Comparison of ENCODE assay signal across 12 cellular contexts in the genomic region with DNA sequence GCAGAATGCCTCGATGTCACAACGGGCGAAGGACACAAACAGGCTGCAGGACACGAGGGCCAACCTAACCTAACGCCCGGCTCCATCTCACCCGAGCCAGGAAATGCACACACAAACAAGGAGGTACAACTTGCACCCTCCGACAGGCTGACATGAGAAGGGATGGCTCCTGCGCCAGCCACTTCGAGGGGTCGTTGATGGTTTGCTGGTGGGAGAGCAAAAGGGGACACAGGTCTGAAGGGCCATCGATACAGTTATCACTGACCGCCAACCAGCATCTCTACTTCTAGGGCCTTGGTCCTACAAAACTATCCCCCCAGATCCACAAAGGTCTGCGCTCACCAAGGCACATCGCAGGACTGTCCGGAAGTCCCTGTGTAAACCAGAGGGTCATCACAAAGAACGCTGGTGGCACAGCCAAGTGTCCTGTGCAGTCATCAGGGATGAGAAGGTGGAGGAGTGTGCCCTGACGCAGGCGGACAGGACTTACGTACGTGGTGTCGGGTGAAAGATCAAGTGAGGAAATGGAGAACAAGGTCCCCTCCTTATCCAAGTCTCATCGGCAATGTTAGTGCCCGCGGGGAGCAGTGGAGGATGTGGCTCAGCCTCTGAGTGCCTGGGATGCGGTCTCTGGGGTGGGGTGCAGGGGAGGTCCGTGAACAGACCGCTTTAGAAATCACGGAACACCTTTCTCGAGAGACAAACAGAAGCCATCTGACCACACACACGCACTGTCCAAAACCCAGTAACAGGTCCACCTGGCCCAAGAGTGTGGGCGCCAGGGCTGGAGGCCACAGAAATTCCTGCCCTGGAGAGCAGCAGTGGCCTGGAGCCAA. TPM values are rescaled to one million over a fixed set of nuclear protein-coding genes. Genes with fewer than 3 reads are reported as not detected.
DNase-seq lines count a peak whose midpoint lies in the region; ATAC-seq and TF ChIP-seq lines count a peak whose summit lies in the region.
"Had no signal": no experiment of that assay in that cellular context is flagged by ENCODE, and none has a peak within 500 bp of the region (broad histone marks: within the 10 kb centered on the region; RNA-seq: fewer than 3 reads in every experiment).

No MANE protein-coding gene starts in this region.

- TF ChIP-seq CTCF in WTC11 (IDR thresholded peaks at IDR 0.05): no peak
- TF ChIP-seq CTCF in sigmoid colon (IDR thresholded peaks at IDR 0.05): no peak

- peaks cover 6% of the 10 kb centered on the region for H3K4me1 ChIP-seq in CD8-positive, alpha-beta memory T cell (ENCODE audit: insufficient read depth, low read length)
- H3K4me1 ChIP-seq in right cardiac atrium (ENCODE audit: control insufficient read depth, insufficient read depth, low read length) (peaks cover 24% of the 10 kb centered on the region), sigmoid colon (peaks cover 0 to 60% (median 51%) of the 10 kb centered on the region in 4 donors), HAP-1 (no peaks in the 10 kb centered on the region)

- intact Hi-C loops in right cardiac atrium (cut with DNase I) (loop anchor here in 2 of 4 donors (10.0 kb wide), 1 partner anchor 160 kb away; the partner anchor contains the start of genes CFAP99 (in 2 of the 2) and ZFYVE28 (in 2 of the 2)), sigmoid colon (cut with DNase I) (no loop called here)

- H3K4me3 ChIP-seq in CD8-positive, alpha-beta memory T cell (ENCODE audit: low read length): no peak overlapping the region
- H3K4me3 ChIP-seq in right cardiac atrium (ENCODE audit: low read length) (no peak overlapping the region), sigmoid colon (no peak overlapping the region), HAP-1 (no peak overlapping the region)

- peaks cover 3% of the 10 kb centered on the region for H3K36me3 ChIP-seq in CD8-positive, alpha-beta memory T cell (ENCODE audit: insufficient read depth, low read length)
- peaks cover 12 to 60% (median 36%) of the 10 kb centered on the region in 4 donors for H3K36me3 ChIP-seq in sigmoid colon
- H3K36me3 ChIP-seq in HAP-1 (replicated peaks): no peaks in the 10 kb centered on the region

- H3K27me3 Mint-ChIP-seq in CD8-positive, alpha-beta memory T cell: no peaks in the 10 kb centered on the region
- H3K27me3 Mint-ChIP-seq in WTC11 (ENCODE audit: low read depth): no peaks in the 10 kb centered on the region

- no peak overlapping the region for H3K27ac ChIP-seq in CD8-positive, alpha-beta memory T cell (ENCODE audit: low read depth, low read length)
- no peak overlapping the region for H3K27ac ChIP-seq in right cardiac atrium (ENCODE audit: low read length)
- peak overlapping the region; percentile 87 to 96 (median 94) for H3K27ac ChIP-seq in sigmoid colon
- H3K27ac ChIP-seq: brain microvascular endothelial cell had no signal

- H3K36me3 Mint-ChIP-seq in CD8-positive, alpha-beta memory T cell: peaks cover 0 to 58% (median 4%) of the 10 kb centered on the region in 3 donors
- no peaks in the 10 kb centered on the region for H3K36me3 Mint-ChIP-seq in WTC11

- peak in 3 of 5 donors; percentile 0 to 33 (median 0) for DNase-seq in CD8-positive, alpha-beta memory T cell
- peak; percentile 8 for DNase-seq in WTC11 (ENCODE audit: low spot score)
- peak; percentile 10 to 42 (median 37) for DNase-seq in right cardiac atrium
- peak; percentile 57 for DNase-seq in sigmoid colon
- DNase-seq in HAP-1 (ENCODE audit: low spot score in 2 of 2): no peak
- DNase-seq in left lobe of liver (ENCODE audit: low spot score): no peak
- no peak for DNase-seq in NCI-H69 (lab: John Stamatoyannopoulos, UW)
- DNase-seq in SHP77 (lab: John Stamatoyannopoulos, UW): no peak
- DNase-seq: brain microvascular endothelial cell; NCI-H2029; SIG-M5; stimulated activated naive CD4-positive, alpha-beta T cell had no signal

- in situ Hi-C loops in HAP-1 (cut with MboI; ENCODE audit: low sequenced_read_pairs): no loop called here

- ATAC-seq in WTC11 (no peak), right cardiac atrium (no peak), left lobe of liver (no peak)

- H3K27me3 ChIP-seq in CD8-positive, alpha-beta memory T cell (ENCODE audit: insufficient read depth, low read length, poor library complexity, severe bottlenecking): no peaks in the 10 kb centered on the region
- no peaks in the 10 kb centered on the region for H3K27me3 ChIP-seq in right cardiac atrium (ENCODE audit: control insufficient read depth, insufficient read depth)
- H3K27me3 ChIP-seq in sigmoid colon: no peaks in the 10 kb centered on the region
- H3K27me3 ChIP-seq in HAP-1 (ENCODE audit: low read depth): no peaks in the 10 kb centered on the region
- H3K27me3 ChIP-seq: brain microvascular endothelial cell had no signal

- H3K27ac Mint-ChIP-seq in CD8-positive, alpha-beta memory T cell: peak overlapping the region in 5 of 8 donors; percentile 11 to 77 (median 35)
- peak overlapping the region; percentile 89 for H3K27ac Mint-ChIP-seq in WTC11

- no peak for TF ChIP-seq EP300 in sigmoid colon (IDR thresholded peaks at IDR 0.05)

- H3K9me3 Mint-ChIP-seq in CD8-positive, alpha-beta memory T cell: no peaks in the 10 kb centered on the region
- no peaks in the 10 kb centered on the region for H3K9me3 Mint-ChIP-seq in WTC11

- H3K4me3 Mint-ChIP-seq in CD8-positive, alpha-beta memory T cell: peak overlapping the region in 1 of 7 donors; percentile 52
- H3K4me3 Mint-ChIP-seq in WTC11: no peak overlapping the region

- WGBS in right cardiac atrium: 77% methylated on average over 32 of the region's 32 CpGs
- 92% methylated on average over 32 of the region's 32 CpGs for WGBS in sigmoid colon, 2 donors

- POLR2A ChIA-PET in CD8-positive, alpha-beta memory T cell (lab: Charles Lee): no interaction called here
- POLR2A ChIA-PET in WTC11 (lab: Charles Lee): no interaction called here

- H3K9me3 ChIP-seq in CD8-positive, alpha-beta memory T cell (ENCODE audit: low read length): no peaks in the 10 kb centered on the region
- no peaks in the 10 kb centered on the region for H3K9me3 ChIP-seq in right cardiac atrium (ENCODE audit: control insufficient read depth, low read length)
- no peaks in the 10 kb centered on the region for H3K9me3 ChIP-seq in sigmoid colon
- H3K9me3 ChIP-seq in HAP-1: no peaks in the 10 kb centered on the region

- H3K4me1 Mint-ChIP-seq in CD8-positive, alpha-beta memory T cell: peaks cover 6 to 31% (median 12%) of the 10 kb centered on the region in 3 donors
- peaks cover 13% of the 10 kb centered on the region; the same call in 1 of the 2 replicates for H3K4me1 Mint-ChIP-seq in WTC11

- TF ChIP-seq POLR2A in sigmoid colon (IDR thresholded peaks at IDR 0.05): no peak

- CTCF ChIA-PET in CD8-positive, alpha-beta memory T cell (lab: Charles Lee): interaction anchor here (1.0 kb wide), 1 partner anchor 9 kb away, joined by 3 read pairs; no protein-coding TSS in a partner anchor
- CTCF ChIA-PET in WTC11 (lab: Charles Lee): no interaction called here

TF ChIP-seq in WTC11, 78 proteins besides CTCF, POLR2A, EP300 and RAD21:
- no peak for TF ChIP-seq ZNF671 (CRISPR knock-in tag; IDR thresholded peaks at IDR 0.05)
TF ChIP-seq in WTC11: peak in this region for 0.

RNA-seq across cellular contexts. Expression of gene MXD4, which starts 7.0 kb away (rescaled TPM):
- total RNA-seq in CD8-positive, alpha-beta memory T cell: 10 to 100 TPM; 10.2 to 12.2 TPM
- polyA plus RNA-seq in CD8-positive, alpha-beta memory T cell: 47.2 TPM
- total RNA-seq in WTC11 (2021): 17.7 to 22.7 TPM (median 20.4 TPM) in 3 replicates
- 10 to 100 TPM; 27.2 to 35.8 (median 31.6) TPM for total RNA-seq in right cardiac atrium
- 43.1 TPM for polyA plus RNA-seq in right cardiac atrium
- total RNA-seq in sigmoid colon: 10 to 100 TPM; 36.4 to 62.0 (median 38.7) TPM
- polyA plus RNA-seq in sigmoid colon: 10 to 100 TPM; 25.0 to 32.8 (median 27.6) TPM
- total RNA-seq in left lobe of liver: 23.6 TPM

RNA-seq across cellular contexts. Expression of gene HAUS3, which starts 13.0 kb away (rescaled TPM):
- 10 to 100 TPM; 23.8 to 23.9 TPM for total RNA-seq in CD8-positive, alpha-beta memory T cell
- 26.6 TPM for polyA plus RNA-seq in CD8-positive, alpha-beta memory T cell
- total RNA-seq in WTC11 (2021) (11.9 to 14.7 TPM (median 12.4 TPM) in 3 replicates), right cardiac atrium (1 to 10 TPM; 6.1 to 8.9 (median 7.4) TPM), sigmoid colon (10 to 100 TPM; 12.1 to 18.5 (median 16.4) TPM), left lobe of liver (5.0 TPM)
- polyA plus RNA-seq in right cardiac atrium (4.3 TPM), sigmoid colon (1 to 10 TPM; 3.2 to 7.7 (median 6.0) TPM)

RNA-seq across cellular contexts. Expression of gene POLN, which starts 13.0 kb away (rescaled TPM):
- 1 to 10 TPM; 1.5 to 1.6 TPM for total RNA-seq in CD8-positive, alpha-beta memory T cell
- 0.55 TPM for polyA plus RNA-seq in CD8-positive, alpha-beta memory T cell
- 2.5 to 3.5 TPM (median 2.8 TPM) in 3 replicates for total RNA-seq in WTC11 (2021)
- total RNA-seq in right cardiac atrium: 1 to 10 TPM; 3.5 to 5.9 (median 4.6) TPM
- polyA plus RNA-seq in right cardiac atrium: 1.5 TPM
- 1 to 10 TPM; 1.8 to 9.4 (median 2.6) TPM for total RNA-seq in sigmoid colon
- 1 to 10 TPM in 1 of 3 donors, under 1 TPM in 1, not detected in 1; 0.60 to 1.1 TPM for polyA plus RNA-seq in sigmoid colon
- total RNA-seq in left lobe of liver: 2.2 TPM

Comparison
In these comparisons a context has a peak if more than half of its experiments do, and no peak if none do; other contexts are left out.
1. DNase-seq: peak in CD8-positive, alpha-beta memory T cell (3 of 5), WTC11 (single experiment), right cardiac atrium (3 of 3) and sigmoid colon (single experiment); none in HAP-1 (0 of 2), left lobe of liver (single experiment), NCI-H69 (single experiment) and SHP77 (0 of 2).
2. H3K27ac ChIP-seq: peak in sigmoid colon (4 of 4); none in CD8-positive, alpha-beta memory T cell (single experiment) and right cardiac atrium (single experiment).